30 cellular contexts compared by ENCODE assay signal in genomic region chr19:33329060-33329459, GRCh38.
"Had no signal": no experiment of that assay in that cellular context is flagged by ENCODE, and none has a peak within 500 bp of the region (broad histone marks: within the 10 kb centered on the region; RNA-seq: fewer than 3 reads in every experiment).

No MANE protein-coding gene starts in this region.

- H3K9me3 ChIP-seq: neutrophil, ovary, right atrium auricular region, testis, thyroid gland, transverse colon, vagina had no signal

- H3K9me3 Mint-ChIP-seq: natural killer cell; stimulated activated naive B cell treated with anti-CD40 and anti-IgM and Interleukin-4, amounts not matched to agents 10 μg/mL and 1 μg/mL and 100 μg/mL, for 72 hours had no signal

- H3K4me1 Mint-ChIP-seq: mesothelial cell of epicardium, nephron progenitor cell, neural progenitor cell had no signal

- H3K4me3 Mint-ChIP-seq: mesothelial cell of epicardium; natural killer cell; nephron progenitor cell; neural progenitor cell; stimulated activated naive B cell treated with anti-CD40 and anti-IgM and Interleukin-4, amounts not matched to agents 10 μg/mL and 1 μg/mL and 100 μg/mL, for 72 hours had no signal

- H3K27ac ChIP-seq: left lung, neural progenitor cell, neutrophil, ovary, right atrium auricular region, skin epidermis, stomach, testis, thyroid gland, transverse colon, upper lobe of left lung, vagina had no signal

- ATAC-seq: left cardiac atrium; left lung; natural killer cell; sciatic nerve; stimulated activated naive B cell treated with anti-CD40 and anti-IgM and Interleukin-4, amounts not matched to agents 10 μg/mL and 1 μg/mL and 100 μg/mL, for 72 hours; stimulated activated naive CD8-positive, alpha-beta T cell treated with anti-CD3 and anti-CD28 coated beads, Interleukin-15, Interleukin-2, amounts not matched to agents 100 U/mL and 50 U/mL, for 24 hours had no signal

- H3K27ac Mint-ChIP-seq: mesothelial cell of epicardium; natural killer cell; nephron progenitor cell; neural progenitor cell; progenitor cell of endocrine pancreas; stimulated activated naive B cell treated with anti-CD40 and anti-IgM and Interleukin-4, amounts not matched to agents 10 μg/mL and 1 μg/mL and 100 μg/mL, for 72 hours had no signal

- H3K36me3 Mint-ChIP-seq: mesothelial cell of epicardium, naive B cell, natural killer cell, neural progenitor cell had no signal

- DNase-seq: hippocampal formation; kidney glomerular epithelial cell; left cardiac atrium; left lung; mesendoderm; naive B cell; natural killer cell; nephron progenitor cell; occipital lobe; ovary; stimulated activated CD4-positive, alpha-beta T cell treated with anti-CD3 and anti-CD28 coated beads, Interleukin-12 subunit alpha, Interleukin-12 subunit beta, amount 100 ng/mL, for 4 hours; stimulated activated CD4-positive, alpha-beta T cell treated with anti-CD3 and anti-CD28 coated beads, Interleukin-15, amount 100 ng/mL, for 24 hours; stimulated activated CD4-positive, alpha-beta T cell treated with anti-CD3 and anti-CD28 coated beads, Interleukin-2, amount 100 ng/mL, for 24 hours; stimulated activated CD4-positive, alpha-beta T cell treated with anti-CD3 and anti-CD28 coated beads, Interleukin-4, amount 100 ng/mL, for 1 hour; stimulated activated naive B cell treated with anti-CD40 and anti-IgM and Interleukin-4, amounts not matched to agents 10 μg/mL and 1 μg/mL and 100 μg/mL, for 72 hours; stimulated activated naive CD8-positive, alpha-beta T cell treated with anti-CD3 and anti-CD28 coated beads, Interleukin-15, Interleukin-2, amounts not matched to agents 100 U/mL and 50 U/mL, for 24 hours; stomach; testis; thyroid gland; transverse colon; upper lobe of left lung had no signal

- H3K36me3 ChIP-seq: left lung, neural progenitor cell, neutrophil, ovary, right atrium auricular region, stomach, thyroid gland, transverse colon, upper lobe of left lung, vagina had no signal

- H3K4me3 ChIP-seq: left lung, lung, neural progenitor cell, ovary, right atrium auricular region, skin epidermis, stomach, testis, thyroid gland, transverse colon, upper lobe of left lung, vagina had no signal

- H3K27me3 ChIP-seq: neural progenitor cell, neutrophil, ovary, right atrium auricular region, testis, thyroid gland, upper lobe of left lung, vagina had no signal
